Comparison of ENCODE assay signal across 34 cellular contexts in genomic region chr11:63417174-63417852, GRCh38. TPM values are rescaled to one million over a fixed set of nuclear protein-coding genes. Genes with fewer than 3 reads are reported as not detected.
"Had no signal": no experiment of that assay in that cellular context is flagged by ENCODE, and none has a peak within 500 bp of the region (broad histone marks: within the 10 kb centered on the region; RNA-seq: fewer than 3 reads in every experiment).

No MANE protein-coding gene starts in this region.

- H3K27ac ChIP-seq: body of pancreas, breast epithelium, coronary artery, WERI-Rb-1 had no signal

- FAIRE-seq: astrocyte had no signal

- H3K9me3 ChIP-seq: body of pancreas, breast epithelium, MG63 had no signal

- DNase-seq: activated CD4-positive, alpha-beta T cell treated with anti-CD3 and anti-CD28 coated beads, Interleukin-2, amount 10 ng/mL, durations not matched to agents 24 days and 14 days; activated CD4-positive, alpha-beta T cell treated with anti-CD3 and anti-CD28 coated beads, Interleukin-2, amount 50 U/mL, for 4 hours; activated CD8-positive, alpha-beta T cell treated with anti-CD3 and anti-CD28 coated beads for 36 hours; activated gamma-delta T cell; activated naive CD4-positive, alpha-beta T cell treated with Interleukin-2 at 50 U/mL for 16 hours; activated naive CD8-positive, alpha-beta T cell treated with anti-CD3 and anti-CD28 coated beads, Interleukin-2, amount 10 ng/mL, durations not matched to agents 7 days and 5 days; activated T-cell treated with anti-CD3 and anti-CD28 coated beads, Interleukin-2, amount 50 U/mL, for 1 hour; amygdala; body of pancreas; MG63; NCI-H1048; NCI-H1105 treated with DMSO at 0.1 percent for 48 hours; NCI-H1436; NCI-H1694; NCI-H1930; NCI-H2081 treated with DMSO at 0.1 percent for 48 hours; NCI-H226; NCI-H524 treated with DMSO at 0.1 percent for 48 hours; SHP77 treated with DMSO at 0.1 percent for 48 hours; SW 1271; T-helper 1 cell; T1000; WERI-Rb-1 had no signal

- H3K27me3 ChIP-seq: body of pancreas, breast epithelium had no signal

- H3K4me3 ChIP-seq: body of pancreas, breast epithelium, coronary artery, MG63 had no signal

- ATAC-seq: activated CD8-positive, alpha-beta T cell treated with anti-CD3 and anti-CD28 coated beads for 36 hours; body of pancreas; Panc1 had no signal

- H3K4me1 ChIP-seq: body of pancreas, breast epithelium had no signal

- H3K36me3 ChIP-seq: breast epithelium, MG63, WERI-Rb-1 had no signal

RNA-seq across cellular contexts. Expression of gene SLC22A9, which starts 47.7 kb away (rescaled TPM):
- total RNA-seq: activated CD4-positive, alpha-beta T cell treated with anti-CD3 and anti-CD28 coated beads, Interleukin-2, amount 10 ng/mL, durations not matched to agents 24 days and 14 days; activated CD8-positive, alpha-beta memory T cell treated with anti-CD3 and anti-CD28 coated beads for 36 hours; activated CD8-positive, alpha-beta T cell treated with anti-CD3 and anti-CD28 coated beads for 36 hours; activated naive CD8-positive, alpha-beta T cell treated with anti-CD3 and anti-CD28 coated beads, Interleukin-2, amount 10 ng/mL, durations not matched to agents 7 days and 5 days; activated T-helper 2 cell treated with anti-CD3 and anti-CD28 coated beads, Interferon-gamma antibody, Interleukin-2, Interleukin-4, amounts not matched to agents 10 μg/mL and 5 μg/mL and 100 μg/mL, durations not matched to agents 14 hours and 24 hours and 36 hours; astrocyte; breast epithelium; cardiac septum; NCI-H460; RPMI7951; T-helper 2 cell treated with Interferon-gamma antibody and Interleukin-4, amounts not matched to agents 100 ng/mL and 5 ng/mL, for 36 hours had no signal
- polyA plus RNA-seq: adipose tissue had no signal
